9 cellular contexts compared by ENCODE assay signal in genomic region chr5:8340739-8341344, GRCh38.
DNase-seq lines count a peak whose midpoint lies in the region; ATAC-seq and TF ChIP-seq lines count a peak whose summit lies in the region.
"Had no signal": no experiment of that assay in that cellular context is flagged by ENCODE, and none has a peak within 500 bp of the region (broad histone marks: within the 10 kb centered on the region; RNA-seq: fewer than 3 reads in every experiment).

No MANE protein-coding gene starts in this region.

- no peak for TF ChIP-seq EP300 in suprapubic skin (IDR thresholded peaks at IDR 0.05)

- H3K4me1 ChIP-seq in right lobe of liver: no peaks in the 10 kb centered on the region
- H3K4me1 ChIP-seq in suprapubic skin: no peaks in the 10 kb centered on the region

- no peaks in the 10 kb centered on the region for H3K9me3 Mint-ChIP-seq in HFFc6
- peaks cover 41% of the 10 kb centered on the region for H3K9me3 Mint-ChIP-seq in WTC11
- H3K9me3 Mint-ChIP-seq: activated B cell treated with CpG ODN at 0.5 μM for 24 hours had no signal

- WGBS in right lobe of liver (ENCODE audit: insufficient coverage, low coverage, low lambda C conversion rate, missing lambda C conversion rate): 38% methylated on average over 1 of the region's 1 CpG
- 44% methylated on average over 1 of the region's 1 CpG for WGBS in suprapubic skin

- H3K27ac Mint-ChIP-seq in HFFc6 (no peak overlapping the region), WTC11 (no peak overlapping the region)
- H3K27ac Mint-ChIP-seq: activated B cell treated with CpG ODN at 0.5 μM for 24 hours had no signal

- H3K36me3 ChIP-seq in right lobe of liver: no peaks in the 10 kb centered on the region
- H3K36me3 ChIP-seq in suprapubic skin: no peaks in the 10 kb centered on the region

- peak; percentile 1 for DNase-seq in AML-193 (lab: John Stamatoyannopoulos, UW)
- peak; percentile 18 for DNase-seq in HFFc6
- DNase-seq in WTC11 (ENCODE audit: low spot score): no peak
- no peak for DNase-seq in right lobe of liver
- no peak for DNase-seq in HK-2 (ENCODE audit: unreplicated experiment)
- DNase-seq in suprapubic skin (ENCODE audit: low spot score in 2 of 2): no peak
- DNase-seq: activated B cell treated with CpG ODN at 0.5 μM for 24 hours had no signal

- no peak overlapping the region for H3K4me3 ChIP-seq in right lobe of liver
- no peak overlapping the region for H3K4me3 ChIP-seq in suprapubic skin

- no peaks in the 10 kb centered on the region for H3K27me3 ChIP-seq in right lobe of liver
- no peaks in the 10 kb centered on the region for H3K27me3 ChIP-seq in suprapubic skin

- TF ChIP-seq CTCF in HFFc6 (IDR thresholded peaks at IDR 0.05) (peak; percentile 73), WTC11 (IDR thresholded peaks at IDR 0.05) (peak; percentile 36; the same call in 1 of the 2 replicates), right lobe of liver (IDR thresholded peaks at IDR 0.05) (peak; percentile 34 to 49 (median 46)), suprapubic skin (IDR thresholded peaks at IDR 0.05) (no peak)

- H3K27ac ChIP-seq in right lobe of liver: no peak overlapping the region
- H3K27ac ChIP-seq in suprapubic skin: no peak overlapping the region

- peak; percentile 81 for ATAC-seq in WTC11
- peak; percentile 61 to 67 (median 62) for ATAC-seq in right lobe of liver
- ATAC-seq in HG02884 (IDR thresholded peaks at IDR 0.05; ENCODE audit: unreplicated experiment): no peak
- ATAC-seq in GM21526 (IDR thresholded peaks at IDR 0.05; ENCODE audit: low FRiP score, unreplicated experiment): no peak

- peak overlapping the region; percentile 73; the same call in 1 of the 2 replicates for H3K4me3 Mint-ChIP-seq in HFFc6
- H3K4me3 Mint-ChIP-seq in WTC11: no peak overlapping the region
- H3K4me3 Mint-ChIP-seq: activated B cell treated with CpG ODN at 0.5 μM for 24 hours had no signal

- no peaks in the 10 kb centered on the region for H3K36me3 Mint-ChIP-seq in HFFc6 (ENCODE audit: low read depth)
- peaks cover 20% of the 10 kb centered on the region for H3K36me3 Mint-ChIP-seq in WTC11

- intact Hi-C loops in right lobe of liver (cut with DNase I): no loop called here

- no peak for TF ChIP-seq POLR2A in right lobe of liver (IDR thresholded peaks at IDR 0.05)
- TF ChIP-seq POLR2A in suprapubic skin (IDR thresholded peaks at IDR 0.05): no peak

- H3K4me1 Mint-ChIP-seq in HFFc6 (ENCODE audit: low read depth) (peaks cover 14% of the 10 kb centered on the region), WTC11 (peaks cover 29% of the 10 kb centered on the region)
- H3K4me1 Mint-ChIP-seq: activated B cell treated with CpG ODN at 0.5 μM for 24 hours had no signal

- CTCF ChIA-PET in WTC11 (lab: Charles Lee): interaction anchor here (0.5 to 1.5 kb wide), 12 partner anchors 9 to 971 kb away, joined by 3 to 8 read pairs (median 3); no protein-coding TSS in a partner anchor

- H3K27me3 Mint-ChIP-seq in HFFc6 (ENCODE audit: insufficient read depth): peaks cover 3% of the 10 kb centered on the region
- H3K27me3 Mint-ChIP-seq in WTC11 (ENCODE audit: low read depth): peaks cover 2% of the 10 kb centered on the region; the same call in 1 of the 2 replicates

- H3K9me3 ChIP-seq in right lobe of liver: no peaks in the 10 kb centered on the region
- no peaks in the 10 kb centered on the region for H3K9me3 ChIP-seq in suprapubic skin

- POLR2A ChIA-PET in WTC11 (lab: Charles Lee): no interaction called here

TF ChIP-seq in WTC11, 78 proteins besides CTCF, POLR2A, EP300 and RAD21:
- no peak for TF ChIP-seq NR3C1 (CRISPR knock-in tag; conservative IDR thresholded peaks at IDR 0.05; ENCODE audit: low read depth)

Comparison
In these comparisons a context has a peak if more than half of its experiments do, and no peak if none do; other contexts are left out.
1. DNase-seq: peak in AML-193 (2 of 2) and HFFc6 (single experiment); none in WTC11 (single experiment), right lobe of liver (0 of 3), HK-2 (single experiment) and suprapubic skin (0 of 2).
2. CTCF ChIP-seq: peak in HFFc6 (single experiment), WTC11 (single experiment) and right lobe of liver (4 of 4); none in suprapubic skin (0 of 2).
3. ATAC-seq: peak in WTC11 (single experiment) and right lobe of liver (4 of 4); none in HG02884 (single experiment) and GM21526 (single experiment).